ENCODE assay signal across 8 cellular contexts in the genomic region with DNA sequence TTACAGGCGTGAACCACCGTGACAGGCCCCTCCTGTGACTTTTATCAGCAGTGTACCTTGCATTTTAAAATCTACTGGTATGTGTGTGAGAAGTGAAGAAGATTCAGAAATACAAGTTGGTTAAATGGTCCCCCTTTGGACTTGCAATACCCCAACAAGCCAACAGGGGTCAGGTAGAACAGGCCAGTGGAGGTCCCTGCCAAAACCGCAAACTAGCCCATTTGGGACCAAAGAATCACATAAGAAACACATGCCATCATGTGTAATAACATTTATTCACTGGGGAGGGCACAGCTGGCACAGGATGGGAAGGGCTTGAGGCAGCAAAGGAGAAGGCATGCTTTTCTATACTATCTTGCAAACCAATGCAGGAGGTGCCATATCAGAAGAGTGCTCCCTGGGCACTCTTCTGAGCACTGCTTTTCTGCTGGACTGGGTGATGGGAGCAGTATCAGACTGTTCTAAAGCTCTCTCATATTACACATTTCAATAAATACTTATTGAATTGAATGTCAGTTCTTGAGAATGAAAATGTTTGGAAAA.
DNase-seq lines count a peak whose midpoint lies in the region; ATAC-seq and TF ChIP-seq lines count a peak whose summit lies in the region.

No MANE protein-coding gene starts in this region.

- H3K36me3 Mint-ChIP-seq in natural killer cell: peaks cover 13% of the 10 kb centered on the region

- H3K9me3 Mint-ChIP-seq in natural killer cell: no peaks in the 10 kb centered on the region

- ATAC-seq in Right ventricle myocardium inferior (peak; percentile 8), natural killer cell (peak; percentile 44 to 57 (median 46)), GM21526 (IDR thresholded peaks at IDR 0.05; ENCODE audit: low FRiP score, unreplicated experiment) (no peak), HG02870 (IDR thresholded peaks at IDR 0.05; ENCODE audit: unreplicated experiment) (no peak), HG03175 (IDR thresholded peaks at IDR 0.05; ENCODE audit: unreplicated experiment) (no peak)

- peak overlapping the region; percentile 90 to 100 for H3K27ac Mint-ChIP-seq in natural killer cell

- H3K4me3 Mint-ChIP-seq in natural killer cell: peak overlapping the region; percentile 37

- H3K4me1 Mint-ChIP-seq in natural killer cell: peaks cover 79 to 86% of the 10 kb centered on the region in 2 donors

- TF ChIP-seq CTCF in natural killer cell (IDR thresholded peaks at IDR 0.05): peak; percentile 46

- DNase-seq in Right ventricle myocardium inferior (ENCODE audit: missing footprints) (no peak), cardiac septum (ENCODE audit: low spot score) (no peak), T-helper 1 cell (peak in 3 of 5 donors; percentile 24 to 52 (median 25)), dedifferentiated amniotic fluid mesenchymal stem cell (ENCODE audit: extremely low spot score) (peak; percentile 58), natural killer cell (no peak)

- H3K27me3 Mint-ChIP-seq in natural killer cell (ENCODE audit: low read depth in 2 of 2): no peaks in the 10 kb centered on the region

- intact Hi-C loops in Right ventricle myocardium inferior (cut with DNase I): no loop called here
- intact Hi-C loops in cardiac septum (cut with DNase I): no loop called here
- intact Hi-C loops in natural killer cell (cut with micrococcal nuclease): no loop called here

Comparison
In these comparisons a context has a peak if more than half of its experiments do, and no peak if none do; other contexts are left out.
1. ATAC-seq: peak in Right ventricle myocardium inferior (single experiment) and natural killer cell (3 of 3); none in GM21526 (single experiment), HG02870 (single experiment) and HG03175 (single experiment).
2. DNase-seq: peak in T-helper 1 cell (3 of 5) and dedifferentiated amniotic fluid mesenchymal stem cell (single experiment); none in Right ventricle myocardium inferior (single experiment), cardiac septum (single experiment) and natural killer cell (single experiment).